In the genomic region with DNA sequence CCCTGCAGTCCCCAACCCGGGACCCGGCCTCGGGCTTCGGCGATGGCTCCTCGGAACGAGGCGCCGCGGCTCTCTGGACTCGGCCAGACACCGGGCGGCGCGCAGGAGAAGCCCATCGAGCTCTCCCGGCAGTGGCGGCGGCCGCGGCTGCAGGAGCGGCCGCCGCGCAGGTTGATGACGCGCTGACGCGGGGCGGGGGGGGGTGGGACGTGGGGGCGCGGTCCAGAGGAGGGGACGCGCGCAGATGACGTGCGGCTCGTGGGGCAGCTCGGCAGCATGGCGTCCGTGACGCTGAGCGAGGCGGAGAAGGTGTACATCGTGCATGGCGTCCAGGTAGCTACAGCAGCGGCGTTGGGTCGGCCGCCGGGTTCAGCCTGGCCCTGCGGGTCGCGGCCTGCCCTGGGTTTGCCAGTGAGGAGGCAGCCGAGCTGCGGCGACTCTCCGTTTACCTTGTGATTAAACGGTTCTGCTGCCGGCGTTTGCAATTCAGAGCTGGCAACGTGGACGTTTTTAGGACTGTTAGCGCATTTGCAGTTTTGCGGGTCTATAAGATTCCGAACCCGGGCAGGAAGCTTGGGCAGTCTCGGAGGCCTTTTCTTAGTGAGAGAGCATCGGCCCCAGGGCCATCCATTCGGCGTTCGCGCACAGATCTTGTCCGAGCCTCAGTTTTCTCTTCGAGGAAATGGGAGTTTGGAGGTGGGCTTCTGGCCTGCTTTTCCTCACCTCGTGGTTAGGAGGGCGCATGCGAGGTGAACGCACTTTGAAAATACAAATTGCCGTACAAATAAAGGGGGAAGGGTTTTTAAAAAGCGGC, we compare ENCODE assay signal across 8 cellular contexts. TPM values are rescaled to one million over a fixed set of nuclear protein-coding genes. Genes with fewer than 3 reads are reported as not detected.
DNase-seq lines count a peak whose midpoint lies in the region; ATAC-seq and TF ChIP-seq lines count a peak whose summit lies in the region.

A gene (plus strand): TSS at position 243 of the 814 bp plus-strand sequence. CDS start 34 bp downstream, at position 277.
A gene with protein sequence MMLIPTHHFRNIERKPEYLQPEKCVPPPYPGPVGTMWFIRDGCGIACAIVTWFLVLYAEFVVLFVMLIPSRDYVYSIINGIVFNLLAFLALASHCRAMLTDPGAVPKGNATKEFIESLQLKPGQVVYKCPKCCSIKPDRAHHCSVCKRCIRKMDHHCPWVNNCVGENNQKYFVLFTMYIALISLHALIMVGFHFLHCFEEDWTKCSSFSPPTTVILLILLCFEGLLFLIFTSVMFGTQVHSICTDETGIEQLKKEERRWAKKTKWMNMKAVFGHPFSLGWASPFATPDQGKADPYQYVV (minus strand): TSS at position 173 of the 814 bp plus-strand sequence. CDS start 16,738 bp downstream, outside the sequence.

- no peaks in the 10 kb centered on the region for H3K9me3 ChIP-seq in liver (ENCODE audit: control insufficient read depth in 4 of 4, low read length in 3 of 4)

- TF ChIP-seq CTCF in liver (IDR thresholded peaks at IDR 0.05; ENCODE audit: low read depth, low read length, missing input control), result no peak

- H3K27ac ChIP-seq in liver (ENCODE audit: low read depth in 1 of 2, low read length in 2 of 2), result peak within 1 kb of the TSS; percentile 84 to 88

- H3K4me3 ChIP-seq in liver (ENCODE audit: low read depth in 1 of 3, low read length in 3 of 3), result peak within 1 kb of the TSS; percentile 75 to 97 (median 94)

- H3K36me3 ChIP-seq in liver (ENCODE audit: control insufficient read depth in 4 of 4, insufficient read depth in 3 of 4, low read depth in 1 of 4, low read length in 3 of 4), result no peaks in the 10 kb centered on the region

- ATAC-seq in GM19035 (IDR thresholded peaks at IDR 0.05; ENCODE audit: unreplicated experiment) (peak; percentile 89), HG03280 (IDR thresholded peaks at IDR 0.05; ENCODE audit: unreplicated experiment) (peak; percentile 84)

- peak; percentile 85 to 86 for DNase-seq in AML-193 (lab: John Stamatoyannopoulos, UW)
- DNase-seq in NCI-H748 (lab: John Stamatoyannopoulos, UW; ENCODE audit: unreplicated experiment), result peak; percentile 83
- DNase-seq in activated CD4-positive, alpha-beta T cell treated with anti-CD3 and anti-CD28 coated beads, Interleukin-2, amount 50 U/mL, for 4 hours, result peak; percentile 81 to 84
- DNase-seq in dermis blood vessel endothelial cell, result peak; percentile 94
- DNase-seq in stimulated activated CD4-positive, alpha-beta T cell treated with anti-CD3 and anti-CD28 coated beads, Interleukin-4, amount 100 ng/mL, for 1 hour, result peak; percentile 86

- H3K9ac ChIP-seq in liver (ENCODE audit: low read depth in 1 of 2, low read length in 2 of 2), result peak within 1 kb of the TSS; percentile 85 to 93

- peaks cover 8 to 23% (median 17%) of the 10 kb centered on the region in 4 donors for H3K4me1 ChIP-seq in liver (ENCODE audit: control insufficient read depth in 4 of 4, insufficient read depth in 4 of 4, low read length in 3 of 4)

- no peaks in the 10 kb centered on the region for H3K27me3 ChIP-seq in liver (ENCODE audit: control insufficient read depth in 4 of 4, insufficient read depth in 4 of 4, low read length in 3 of 4)

- WGBS in liver, result under 1% methylated on average over 82 of the region's 82 CpGs

- no peak for TF ChIP-seq RAD21 in liver (IDR thresholded peaks at IDR 0.05)

TF ChIP-seq in liver, 16 proteins besides CTCF, POLR2A, EP300 and RAD21:
- TF ChIP-seq YY1 (IDR thresholded peaks at IDR 0.05) (peak; percentile 96), EGR1 (IDR thresholded peaks at IDR 0.05; ENCODE audit: low read depth in 2 of 2) (no peak), HNF4G (IDR thresholded peaks at IDR 0.05) (no peak), NR2F2 (IDR thresholded peaks at IDR 0.05) (no peak), GABPA (IDR thresholded peaks at IDR 0.05 in 1 of 2, conservative IDR thresholded peaks at IDR 0.05 in 1 of 2) (no peak)
- TF ChIP-seq, protein P1, sequence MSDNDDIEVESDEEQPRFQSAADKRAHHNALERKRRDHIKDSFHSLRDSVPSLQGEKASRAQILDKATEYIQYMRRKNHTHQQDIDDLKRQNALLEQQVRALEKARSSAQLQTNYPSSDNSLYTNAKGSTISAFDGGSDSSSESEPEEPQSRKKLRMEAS (IDR thresholded peaks at IDR 0.05), result no peak
- TF ChIP-seq, protein P2, sequence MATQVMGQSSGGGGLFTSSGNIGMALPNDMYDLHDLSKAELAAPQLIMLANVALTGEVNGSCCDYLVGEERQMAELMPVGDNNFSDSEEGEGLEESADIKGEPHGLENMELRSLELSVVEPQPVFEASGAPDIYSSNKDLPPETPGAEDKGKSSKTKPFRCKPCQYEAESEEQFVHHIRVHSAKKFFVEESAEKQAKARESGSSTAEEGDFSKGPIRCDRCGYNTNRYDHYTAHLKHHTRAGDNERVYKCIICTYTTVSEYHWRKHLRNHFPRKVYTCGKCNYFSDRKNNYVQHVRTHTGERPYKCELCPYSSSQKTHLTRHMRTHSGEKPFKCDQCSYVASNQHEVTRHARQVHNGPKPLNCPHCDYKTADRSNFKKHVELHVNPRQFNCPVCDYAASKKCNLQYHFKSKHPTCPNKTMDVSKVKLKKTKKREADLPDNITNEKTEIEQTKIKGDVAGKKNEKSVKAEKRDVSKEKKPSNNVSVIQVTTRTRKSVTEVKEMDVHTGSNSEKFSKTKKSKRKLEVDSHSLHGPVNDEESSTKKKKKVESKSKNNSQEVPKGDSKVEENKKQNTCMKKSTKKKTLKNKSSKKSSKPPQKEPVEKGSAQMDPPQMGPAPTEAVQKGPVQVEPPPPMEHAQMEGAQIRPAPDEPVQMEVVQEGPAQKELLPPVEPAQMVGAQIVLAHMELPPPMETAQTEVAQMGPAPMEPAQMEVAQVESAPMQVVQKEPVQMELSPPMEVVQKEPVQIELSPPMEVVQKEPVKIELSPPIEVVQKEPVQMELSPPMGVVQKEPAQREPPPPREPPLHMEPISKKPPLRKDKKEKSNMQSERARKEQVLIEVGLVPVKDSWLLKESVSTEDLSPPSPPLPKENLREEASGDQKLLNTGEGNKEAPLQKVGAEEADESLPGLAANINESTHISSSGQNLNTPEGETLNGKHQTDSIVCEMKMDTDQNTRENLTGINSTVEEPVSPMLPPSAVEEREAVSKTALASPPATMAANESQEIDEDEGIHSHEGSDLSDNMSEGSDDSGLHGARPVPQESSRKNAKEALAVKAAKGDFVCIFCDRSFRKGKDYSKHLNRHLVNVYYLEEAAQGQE (IDR thresholded peaks at IDR 0.05), result no peak

RNA-seq across cellular contexts. Expression of the first gene that starts in this region (rescaled TPM):
- 39.1 and 50.4 TPM in 2 replicates for total RNA-seq in dermis blood vessel endothelial cell
- 10 to 100 TPM; 20.0 to 23.4 TPM for total RNA-seq in liver
- polyA plus RNA-seq in liver, result 10 to 100 TPM; 15.5 to 27.2 TPM

RNA-seq across cellular contexts. Expression of the second gene that starts in this region (rescaled TPM):
- total RNA-seq in dermis blood vessel endothelial cell (69.4 and 98.2 TPM in 2 replicates), liver (10 to 100 TPM; 24.8 to 43.0 TPM)
- polyA plus RNA-seq in liver, result 10 to 100 TPM; 15.4 to 24.0 TPM

Comparison
In these comparisons a context has a peak if more than half of its experiments do, and no peak if none do; other contexts are left out.
1. Peak in every context shown above with its lines: DNase-seq, ATAC-seq, H3K4me3 ChIP-seq and H3K27ac ChIP-seq.